10 cellular contexts compared by ENCODE assay signal in genomic region chr18:48629730-48630324, GRCh38.
A peak's percentile ranks its signal among the peaks of the same experiment; 100 is the strongest.
DNase-seq lines count a peak whose midpoint lies in the region; ATAC-seq, FAIRE-seq and TF ChIP-seq lines count a peak whose summit lies in the region.
"Had no signal": no experiment of that assay in that cellular context is flagged by ENCODE, and none has a peak within 500 bp of the region (broad histone marks: within the 10 kb centered on the region; RNA-seq: fewer than 3 reads in every experiment).

No MANE protein-coding gene starts in this region.

- no peaks in the 10 kb centered on the region for H3K27me3 ChIP-seq in PC-3 (ENCODE audit: low read length)
- H3K27me3 ChIP-seq: colonic mucosa had no signal

- H3K9me3 ChIP-seq in PC-3 (ENCODE audit: low read length), result no peaks in the 10 kb centered on the region
- no peaks in the 10 kb centered on the region for H3K9me3 ChIP-seq in mesodermal cell (ENCODE audit: control insufficient read depth, low read length)
- H3K9me3 ChIP-seq: colonic mucosa had no signal

- H4K20me1 ChIP-seq in PC-3 (ENCODE audit: low read length), result no peaks in the 10 kb centered on the region

- FAIRE-seq in endometrium (lab: Jason Lieb, UNC), result peak; percentile 60

- H3K4me1 ChIP-seq in PC-3 (ENCODE audit: insufficient read depth, low read length) (peaks cover 10% of the 10 kb centered on the region), mesodermal cell (ENCODE audit: control insufficient read depth, insufficient read depth, low read length, poor library complexity, severe bottlenecking) (peaks cover 20% of the 10 kb centered on the region)
- H3K4me1 ChIP-seq: colonic mucosa had no signal

- H2AFZ ChIP-seq in PC-3 (ENCODE audit: low read length), result no peak overlapping the region

- CTCF ChIA-PET in PC-3 (lab: Charles Lee), result no interaction called here

- 79 to 80% methylated on average over 4 to 5 of the region's 7 CpGs for WGBS in mesodermal cell (ENCODE audit: insufficient coverage in 2 of 2), 2 experiments

- TF ChIP-seq CTCF in AG09319 (IDR thresholded peaks at IDR 0.05; ENCODE audit: low read depth, low read length) (no peak), PC-3 (conservative IDR thresholded peaks at IDR 0.05; ENCODE audit: low read depth, low read length) (no peak)

- intact Hi-C loops in PC-3 (cut with micrococcal nuclease), result loop anchor here (2.0 kb wide), 1 partner anchor 89 kb away; no protein-coding TSS in a partner anchor

- H3K9ac ChIP-seq in PC-3 (ENCODE audit: low read length), result no peak overlapping the region

- ATAC-seq in PC-3 (peak; percentile 99), GM19395 (IDR thresholded peaks at IDR 0.05; ENCODE audit: unreplicated experiment) (no peak), HG03108 (IDR thresholded peaks at IDR 0.05; ENCODE audit: unreplicated experiment) (no peak)

- DNase-seq in AG09319 (ENCODE audit: extremely low read depth, low read depth) (peak; percentile 97), PC-3 (peak; percentile 57), NCI-H146 treated with DMSO at 0.1 percent for 48 hours (lab: John Stamatoyannopoulos, UW; ENCODE audit: unreplicated experiment) (no peak), NCI-H2196 treated with DMSO at 0.1 percent for 48 hours (lab: John Stamatoyannopoulos, UW; ENCODE audit: unreplicated experiment) (no peak)
- DNase-seq: colonic mucosa; stimulated activated CD4-positive, alpha-beta T cell treated with anti-CD3 and anti-CD28 coated beads, Interleukin-4, amount 100 ng/mL, for 1 hour had no signal

- no peaks in the 10 kb centered on the region for H3K9me2 ChIP-seq in PC-3 (replicated peaks; ENCODE audit: low read length)

- POLR2A ChIA-PET in PC-3 (lab: Charles Lee; ENCODE audit: unreplicated experiment), result no interaction called here

- H3K79me2 ChIP-seq in PC-3 (ENCODE audit: low read length), result no peaks in the 10 kb centered on the region

- H3K4me3 ChIP-seq in PC-3 (ENCODE audit: low read length), result no peak overlapping the region
- H3K4me3 ChIP-seq in mesodermal cell (ENCODE audit: extremely low read depth, insufficient read depth, low read length, poor library complexity, severe bottlenecking), result no peak overlapping the region
- H3K4me3 ChIP-seq: colonic mucosa had no signal

- H3K36me3 ChIP-seq in PC-3 (ENCODE audit: low read depth, low read length) (no peaks in the 10 kb centered on the region), mesodermal cell (ENCODE audit: control insufficient read depth, insufficient read depth, low read length) (peaks cover 45% of the 10 kb centered on the region)
- H3K36me3 ChIP-seq: colonic mucosa had no signal

- H3K4me2 ChIP-seq in PC-3 (ENCODE audit: low read length), result peak overlapping the region; percentile 26; the same call in 1 of the 2 replicates

- no TSS peak for BruUV-seq in PC-3 (replicated peaks; lab: Mats Ljungman, UMichigan)

- no peaks in the 10 kb centered on the region for H3F3A ChIP-seq in PC-3 (ENCODE audit: low read length, unreplicated experiment)

- H3K27ac ChIP-seq in PC-3 (ENCODE audit: low read length) (peak overlapping the region; percentile 41), mesodermal cell (ENCODE audit: low read depth, low read length, severe bottlenecking) (peak overlapping the region; percentile 57)
- H3K27ac ChIP-seq: colonic mucosa had no signal

Comparison
In these comparisons a context has a peak if more than half of its experiments do, and no peak if none do; other contexts are left out.
1. DNase-seq: peak in AG09319 (single experiment) and PC-3 (single experiment); none in NCI-H146 treated with DMSO at 0.1 percent for 48 hours (single experiment) and NCI-H2196 treated with DMSO at 0.1 percent for 48 hours (single experiment).